9 cellular contexts compared by ENCODE assay signal in the genomic region with DNA sequence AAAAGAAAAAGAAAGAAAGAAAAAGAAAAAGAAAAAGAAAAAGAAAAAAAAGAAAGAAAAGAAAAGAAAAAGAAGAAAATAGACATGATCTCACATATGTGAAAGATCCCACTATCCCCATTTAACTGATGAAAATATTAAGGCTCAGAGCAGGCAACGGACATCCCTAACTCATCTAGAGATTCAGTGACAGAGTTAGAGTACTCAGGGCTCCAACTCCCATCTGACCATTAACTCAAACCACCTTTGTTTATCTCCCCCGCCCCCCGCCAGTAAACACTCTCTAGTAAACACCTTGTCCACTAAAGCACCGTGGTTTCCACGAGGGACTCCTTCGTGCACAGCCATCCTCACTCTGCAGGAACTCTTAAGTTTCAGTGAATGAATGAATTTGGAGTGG.
DNase-seq lines count a peak whose midpoint lies in the region; ATAC-seq and TF ChIP-seq lines count a peak whose summit lies in the region.
"Had no signal": no experiment of that assay in that cellular context is flagged by ENCODE, and none has a peak within 500 bp of the region (broad histone marks: within the 10 kb centered on the region; RNA-seq: fewer than 3 reads in every experiment).

No MANE protein-coding gene starts in this region.

- CTCF ChIA-PET in activated naive CD4-positive, alpha-beta T cell treated with anti-CD3 and anti-CD28 coated beads, Interleukin-2, amount 10 ng/mL, durations not matched to agents 7 days and 5 days (lab: Charles Lee): interaction anchor here (2.5 to 4.7 kb wide), 3 partner anchors 71 to 146 kb away, joined by 10 to 88 read pairs (median 13); no protein-coding TSS in a partner anchor

- peaks cover 54% of the 10 kb centered on the region for H3K4me1 Mint-ChIP-seq in activated naive CD4-positive, alpha-beta T cell treated with anti-CD3 and anti-CD28 coated beads, Interleukin-2, amount 10 ng/mL, durations not matched to agents 7 days and 5 days
- H3K4me1 Mint-ChIP-seq in type B pancreatic cell (ENCODE audit: unreplicated experiment): peaks cover 47% of the 10 kb centered on the region

- H3K9me3 ChIP-seq in breast epithelium (no peaks in the 10 kb centered on the region), mucosa of stomach (ENCODE audit: control insufficient read depth, low read length) (no peaks in the 10 kb centered on the region)

- peak overlapping the region; percentile 98 for H3K27ac ChIP-seq in breast epithelium

- H3K27me3 Mint-ChIP-seq in activated naive CD4-positive, alpha-beta T cell treated with anti-CD3 and anti-CD28 coated beads, Interleukin-2, amount 10 ng/mL, durations not matched to agents 7 days and 5 days: no peaks in the 10 kb centered on the region
- H3K27me3 Mint-ChIP-seq in type B pancreatic cell: no peaks in the 10 kb centered on the region

- intact Hi-C loops in breast epithelium (cut with DNase I; ENCODE audit: low total_unique reads): loop anchor here (2.0 to 10.0 kb wide), 2 partner anchors 144 to 328 kb away; a partner anchor contains a TSS

- H3K9me3 Mint-ChIP-seq in activated naive CD4-positive, alpha-beta T cell treated with anti-CD3 and anti-CD28 coated beads, Interleukin-2, amount 10 ng/mL, durations not matched to agents 7 days and 5 days: no peaks in the 10 kb centered on the region
- H3K9me3 Mint-ChIP-seq in type B pancreatic cell: no peaks in the 10 kb centered on the region

- no peak for TF ChIP-seq POLR2A in breast epithelium (IDR thresholded peaks at IDR 0.05)

- ATAC-seq in GM21619 (IDR thresholded peaks at IDR 0.05; ENCODE audit: unreplicated experiment) (no peak), HG03108 (IDR thresholded peaks at IDR 0.05; ENCODE audit: unreplicated experiment) (no peak)

- H3K27ac Mint-ChIP-seq in activated naive CD4-positive, alpha-beta T cell treated with anti-CD3 and anti-CD28 coated beads, Interleukin-2, amount 10 ng/mL, durations not matched to agents 7 days and 5 days: peak overlapping the region; percentile 99
- H3K27ac Mint-ChIP-seq in type B pancreatic cell: peak overlapping the region; percentile 97

- peaks cover 29% of the 10 kb centered on the region for H3K36me3 Mint-ChIP-seq in activated naive CD4-positive, alpha-beta T cell treated with anti-CD3 and anti-CD28 coated beads, Interleukin-2, amount 10 ng/mL, durations not matched to agents 7 days and 5 days
- peaks cover 3% of the 10 kb centered on the region for H3K36me3 Mint-ChIP-seq in type B pancreatic cell

- no peaks in the 10 kb centered on the region for H3K27me3 ChIP-seq in breast epithelium
- H3K27me3 ChIP-seq in mucosa of stomach (ENCODE audit: control insufficient read depth, insufficient read depth, low read length): no peaks in the 10 kb centered on the region

- DNase-seq in activated naive CD4-positive, alpha-beta T cell treated with anti-CD3 and anti-CD28 coated beads, Interleukin-2, amount 10 ng/mL, durations not matched to agents 7 days and 5 days: no peak
- DNase-seq in activated naive CD4-positive, alpha-beta T cell treated with Interleukin-2 at 50 U/mL for 16 hours: no peak
- DNase-seq in breast epithelium (ENCODE audit: low spot score in 2 of 2) (no peak), type B pancreatic cell (ENCODE audit: extremely low spot score, unreplicated experiment) (no peak)
- no peak for DNase-seq in stimulated activated CD4-positive, alpha-beta T cell treated with anti-CD3 and anti-CD28 coated beads, Interleukin-2, amount 100 ng/mL, for 48 hours
- DNase-seq: NCI-H524 treated with DMSO at 0.1 percent for 48 hours had no signal

- H3K9ac ChIP-seq in mucosa of stomach (ENCODE audit: low read length): peak overlapping the region; percentile 92

- no peak for TF ChIP-seq CTCF in breast epithelium (IDR thresholded peaks at IDR 0.05)
- TF ChIP-seq CTCF in type B pancreatic cell (conservative IDR thresholded peaks at IDR 0.05): no peak

- H3K4me3 ChIP-seq in breast epithelium (peak overlapping the region in 1 of 3 donors; percentile 68), mucosa of stomach (ENCODE audit: low read length) (no peak overlapping the region)

- peak overlapping the region; percentile 84 for H3K4me3 Mint-ChIP-seq in activated naive CD4-positive, alpha-beta T cell treated with anti-CD3 and anti-CD28 coated beads, Interleukin-2, amount 10 ng/mL, durations not matched to agents 7 days and 5 days
- H3K4me3 Mint-ChIP-seq in type B pancreatic cell: peak overlapping the region; percentile 91

- H3K36me3 ChIP-seq in breast epithelium: no peaks in the 10 kb centered on the region
- no peaks in the 10 kb centered on the region for H3K36me3 ChIP-seq in mucosa of stomach (ENCODE audit: control insufficient read depth, insufficient read depth, low read length)

- H3K4me1 ChIP-seq in breast epithelium (peaks cover 3 to 34% of the 10 kb centered on the region in 2 donors), mucosa of stomach (ENCODE audit: control insufficient read depth, insufficient read depth, low read length) (peaks cover 45% of the 10 kb centered on the region)
